In the genomic region with DNA sequence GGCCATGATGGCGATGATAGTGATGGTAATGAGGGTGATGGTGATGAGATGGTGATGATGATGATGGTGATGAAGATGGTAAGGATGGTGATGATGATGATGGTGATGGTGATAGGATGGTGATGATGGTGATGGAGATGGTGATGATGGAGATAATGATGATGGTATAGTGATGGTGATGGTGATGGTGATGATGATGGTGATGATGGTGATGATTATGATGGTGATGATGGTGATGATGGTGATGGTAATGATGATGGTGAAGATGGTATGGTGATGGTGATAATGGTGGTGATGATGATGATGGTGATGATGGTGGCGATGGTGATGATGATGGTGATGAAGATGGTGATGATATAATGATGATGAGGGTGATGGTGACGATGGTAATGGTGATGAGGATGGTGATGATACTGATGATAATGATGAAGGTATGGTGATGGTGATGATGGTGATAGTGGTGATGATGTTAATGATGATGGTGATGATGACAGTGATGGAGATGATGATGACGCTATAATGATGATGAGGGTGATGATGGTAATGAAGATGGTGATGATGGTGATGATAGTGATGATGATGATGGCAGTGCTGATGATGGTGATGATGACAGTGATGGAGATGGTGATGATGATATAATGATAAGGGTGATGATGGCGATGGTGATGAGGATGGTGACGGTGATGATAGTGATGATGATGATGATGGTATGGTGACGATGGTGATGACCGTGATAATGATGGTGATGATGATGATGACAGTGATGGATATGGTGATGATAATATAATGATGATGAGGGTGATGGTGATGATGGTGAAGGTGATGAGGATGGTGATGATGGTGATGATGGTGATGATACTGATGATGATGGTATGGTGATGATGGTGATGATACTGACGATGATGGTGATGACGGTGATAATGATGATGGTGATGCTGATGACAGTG, we compare ENCODE assay signal across 2 cellular contexts.
A peak's percentile ranks its signal among the peaks of the same experiment; 100 is the strongest.
TF ChIP-seq lines count a peak whose summit lies in the region.

No MANE protein-coding gene starts in this region.

TF ChIP-seq in HEK293, 187 proteins besides CTCF, POLR2A, EP300 and RAD21 (continues in another document):
- TF ChIP-seq, protein P1, sequence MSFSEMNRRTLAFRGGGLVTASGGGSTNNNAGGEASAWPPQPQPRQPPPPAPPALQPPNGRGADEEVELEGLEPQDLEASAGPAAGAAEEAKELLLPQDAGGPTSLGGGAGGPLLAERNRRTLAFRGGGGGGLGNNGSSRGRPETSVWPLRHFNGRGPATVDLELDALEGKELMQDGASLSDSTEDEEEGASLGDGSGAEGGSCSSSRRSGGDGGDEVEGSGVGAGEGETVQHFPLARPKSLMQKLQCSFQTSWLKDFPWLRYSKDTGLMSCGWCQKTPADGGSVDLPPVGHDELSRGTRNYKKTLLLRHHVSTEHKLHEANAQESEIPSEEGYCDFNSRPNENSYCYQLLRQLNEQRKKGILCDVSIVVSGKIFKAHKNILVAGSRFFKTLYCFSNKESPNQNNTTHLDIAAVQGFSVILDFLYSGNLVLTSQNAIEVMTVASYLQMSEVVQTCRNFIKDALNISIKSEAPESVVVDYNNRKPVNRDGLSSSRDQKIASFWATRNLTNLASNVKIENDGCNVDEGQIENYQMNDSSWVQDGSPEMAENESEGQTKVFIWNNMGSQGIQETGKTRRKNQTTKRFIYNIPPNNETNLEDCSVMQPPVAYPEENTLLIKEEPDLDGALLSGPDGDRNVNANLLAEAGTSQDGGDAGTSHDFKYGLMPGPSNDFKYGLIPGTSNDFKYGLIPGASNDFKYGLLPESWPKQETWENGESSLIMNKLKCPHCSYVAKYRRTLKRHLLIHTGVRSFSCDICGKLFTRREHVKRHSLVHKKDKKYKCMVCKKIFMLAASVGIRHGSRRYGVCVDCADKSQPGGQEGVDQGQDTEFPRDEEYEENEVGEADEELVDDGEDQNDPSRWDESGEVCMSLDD (tag by site-specific recombination; IDR thresholded peaks at IDR 0.05): 0 out of 2 replicates have a peak, but pooled peaks have one; percentile 18
- TF ChIP-seq ZNF2 (tag by site-specific recombination; IDR thresholded peaks at IDR 0.05) (no peak), KLF16 (tag by site-specific recombination; IDR thresholded peaks at IDR 0.05) (peak; percentile 23; the same call in 1 of the 2 replicates), ZNF350 (tag by site-specific recombination; IDR thresholded peaks at IDR 0.05) (no peak), ZNF473 (tag by site-specific recombination; IDR thresholded peaks at IDR 0.05) (no peak; the same call in 1 of the 2 replicates), ZNF16 (tag by site-specific recombination; IDR thresholded peaks at IDR 0.05; ENCODE audit: low read depth) (no peak; the same call in 1 of the 2 replicates), ZNF747 (tag by site-specific recombination; IDR thresholded peaks at IDR 0.05) (peak; percentile 90), ZNF670 (tag by site-specific recombination; IDR thresholded peaks at IDR 0.05; ENCODE audit: low read depth) (peak; percentile 71; the same call in 1 of the 2 replicates), ZNF629 (tag by site-specific recombination; IDR thresholded peaks at IDR 0.05) (peak; percentile 65), ZNF777 (tag by site-specific recombination; IDR thresholded peaks at IDR 0.05; ENCODE audit: borderline replicate concordance) (0 out of 2 replicates have a peak, but pooled peaks have one; percentile 39), ZNF23 (tag by site-specific recombination; IDR thresholded peaks at IDR 0.05; ENCODE audit: borderline replicate concordance) (no peak), ZBTB21 (tag by site-specific recombination; IDR thresholded peaks at IDR 0.05) (0 out of 2 replicates have a peak, but pooled peaks have one; percentile 46), ZSCAN23 (tag by site-specific recombination; IDR thresholded peaks at IDR 0.05) (no peak), ZNF354C (tag by site-specific recombination; IDR thresholded peaks at IDR 0.05; ENCODE audit: borderline replicate concordance, low read depth) (0 out of 2 replicates have a peak, but pooled peaks have one; percentile 4), ZNF571 (tag by site-specific recombination; IDR thresholded peaks at IDR 0.05) (0 out of 2 replicates have a peak, but pooled peaks have one; percentile 60), ZNF791 (tag by site-specific recombination; IDR thresholded peaks at IDR 0.05) (peak; percentile 46; the same call in 1 of the 2 replicates), ZNF521 (tag by site-specific recombination; IDR thresholded peaks at IDR 0.05) (peak; percentile 88; the same call in 1 of the 2 replicates)
- TF ChIP-seq, protein P2, sequence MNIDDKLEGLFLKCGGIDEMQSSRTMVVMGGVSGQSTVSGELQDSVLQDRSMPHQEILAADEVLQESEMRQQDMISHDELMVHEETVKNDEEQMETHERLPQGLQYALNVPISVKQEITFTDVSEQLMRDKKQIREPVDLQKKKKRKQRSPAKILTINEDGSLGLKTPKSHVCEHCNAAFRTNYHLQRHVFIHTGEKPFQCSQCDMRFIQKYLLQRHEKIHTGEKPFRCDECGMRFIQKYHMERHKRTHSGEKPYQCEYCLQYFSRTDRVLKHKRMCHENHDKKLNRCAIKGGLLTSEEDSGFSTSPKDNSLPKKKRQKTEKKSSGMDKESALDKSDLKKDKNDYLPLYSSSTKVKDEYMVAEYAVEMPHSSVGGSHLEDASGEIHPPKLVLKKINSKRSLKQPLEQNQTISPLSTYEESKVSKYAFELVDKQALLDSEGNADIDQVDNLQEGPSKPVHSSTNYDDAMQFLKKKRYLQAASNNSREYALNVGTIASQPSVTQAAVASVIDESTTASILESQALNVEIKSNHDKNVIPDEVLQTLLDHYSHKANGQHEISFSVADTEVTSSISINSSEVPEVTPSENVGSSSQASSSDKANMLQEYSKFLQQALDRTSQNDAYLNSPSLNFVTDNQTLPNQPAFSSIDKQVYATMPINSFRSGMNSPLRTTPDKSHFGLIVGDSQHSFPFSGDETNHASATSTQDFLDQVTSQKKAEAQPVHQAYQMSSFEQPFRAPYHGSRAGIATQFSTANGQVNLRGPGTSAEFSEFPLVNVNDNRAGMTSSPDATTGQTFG (tag by site-specific recombination; IDR thresholded peaks at IDR 0.05; ENCODE audit: borderline replicate concordance): peak; percentile 82
- TF ChIP-seq, protein P3, sequence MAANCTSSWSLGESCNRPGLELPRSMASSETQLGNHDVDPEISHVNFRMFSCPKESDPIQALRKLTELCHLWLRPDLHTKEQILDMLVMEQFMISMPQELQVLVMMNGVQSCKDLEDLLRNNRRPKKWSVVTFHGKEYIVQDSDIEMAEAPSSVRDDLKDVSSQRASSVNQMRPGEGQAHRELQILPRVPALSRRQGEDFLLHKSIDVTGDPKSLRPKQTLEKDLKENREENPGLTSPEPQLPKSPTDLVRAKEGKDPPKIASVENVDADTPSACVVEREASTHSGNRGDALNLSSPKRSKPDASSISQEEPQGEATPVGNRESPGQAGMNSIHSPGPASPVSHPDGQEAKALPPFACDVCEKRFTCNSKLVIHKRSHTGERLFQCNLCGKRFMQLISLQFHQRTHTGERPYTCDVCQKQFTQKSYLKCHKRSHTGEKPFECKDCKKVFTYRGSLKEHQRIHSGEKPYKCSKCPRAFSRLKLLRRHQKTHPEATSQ (tag by site-specific recombination; IDR thresholded peaks at IDR 0.05): 0 out of 2 replicates have a peak, but pooled peaks have one; percentile 52
- TF ChIP-seq, protein P4, sequence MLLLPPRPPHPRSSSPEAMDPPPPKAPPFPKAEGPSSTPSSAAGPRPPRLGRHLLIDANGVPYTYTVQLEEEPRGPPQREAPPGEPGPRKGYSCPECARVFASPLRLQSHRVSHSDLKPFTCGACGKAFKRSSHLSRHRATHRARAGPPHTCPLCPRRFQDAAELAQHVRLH (tag by site-specific recombination; IDR thresholded peaks at IDR 0.05): peak; percentile 34; the same call in 1 of the 2 replicates

TF ChIP-seq in endothelial cell of umbilical vein, 7 proteins besides CTCF, POLR2A, EP300 and RAD21:
- no peak for TF ChIP-seq MYC (IDR thresholded peaks at IDR 0.05; ENCODE audit: low read depth, low read length)
TF ChIP-seq in endothelial cell of umbilical vein: peak in this region for 0.
